8 cellular contexts compared by ENCODE assay signal in genomic region chr11:121907379-121907778, GRCh38.
"Had no signal": no experiment of that assay in that cellular context is flagged by ENCODE, and none has a peak within 500 bp of the region (broad histone marks: within the 10 kb centered on the region; RNA-seq: fewer than 3 reads in every experiment).

No MANE protein-coding gene starts in this region.

- H3K9me3 Mint-ChIP-seq: HFFc6 had no signal

- H3K4me3 Mint-ChIP-seq: HFFc6 had no signal

- H3K36me3 Mint-ChIP-seq: IgD-negative memory B cell had no signal

- ATAC-seq: HCT116, HepG2, K562 had no signal

- FAIRE-seq: HepG2, K562 had no signal

- H3K27ac Mint-ChIP-seq: HFFc6, IgD-negative memory B cell had no signal

- DNase-seq: GM23248, GOT3, H7, HFFc6 had no signal
